36 cellular contexts compared by ENCODE assay signal in the genomic region with DNA sequence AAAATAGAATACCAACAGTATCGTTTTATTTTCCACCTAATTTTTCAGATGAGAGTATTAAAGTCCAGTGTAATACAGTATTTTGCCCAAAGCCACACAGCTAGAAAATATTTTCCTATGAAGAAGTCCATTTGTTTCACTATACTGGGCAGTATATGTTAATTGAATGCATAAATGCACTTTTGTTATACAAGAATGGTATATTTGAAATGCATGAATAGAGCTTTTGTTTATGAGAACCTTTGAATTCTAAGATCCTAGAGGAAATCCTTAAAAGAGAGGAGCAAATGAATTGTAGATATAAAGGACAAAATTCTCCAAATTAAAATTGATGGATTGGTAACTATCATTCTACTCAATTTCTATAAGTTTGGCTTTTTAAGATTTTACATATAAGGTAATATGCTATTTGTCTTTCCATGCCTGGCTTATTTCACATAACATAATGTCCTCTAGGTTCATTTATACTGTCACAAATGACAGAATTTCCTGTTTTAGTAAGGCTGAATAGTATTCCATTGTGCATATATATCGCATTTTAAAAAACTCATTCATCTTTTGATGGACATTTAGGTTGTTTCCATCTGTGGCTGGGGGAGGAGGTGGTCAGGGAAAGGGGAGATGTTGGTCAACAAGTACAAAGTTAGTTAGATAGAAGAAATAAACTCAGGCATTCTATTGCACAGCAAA.
"Had no signal": no experiment of that assay in that cellular context is flagged by ENCODE, and none has a peak within 500 bp of the region (broad histone marks: within the 10 kb centered on the region; RNA-seq: fewer than 3 reads in every experiment).

No MANE protein-coding gene starts in this region.

- H3K27me3 ChIP-seq: adrenal gland, ascending aorta, breast epithelium, cardiac muscle cell, colonic mucosa, dorsolateral prefrontal cortex, gastrocnemius medialis, heart left ventricle had no signal

- ATAC-seq: activated CD4-positive, alpha-beta T cell treated with anti-CD3 and anti-CD28 coated beads for 36 hours; activated CD8-positive, alpha-beta memory T cell treated with anti-CD3 and anti-CD28 coated beads, Interleukin-2, amount 10 ng/mL, durations not matched to agents 7 days and 5 days; activated CD8-positive, alpha-beta T cell treated with anti-CD3 and anti-CD28 coated beads, Interleukin-2, amount 10 ng/mL, durations not matched to agents 7 days and 5 days; activated naive CD8-positive, alpha-beta T cell treated with anti-CD3 and anti-CD28 coated beads, Interleukin-2, amount 50 U/mL, for 24 hours; esophagus mucosa; gastrocnemius medialis; heart left ventricle had no signal

- H3K4me3 ChIP-seq: adrenal gland, ascending aorta, breast epithelium, cardiac muscle cell, colonic mucosa, dorsolateral prefrontal cortex, gastrocnemius medialis, heart left ventricle had no signal

- H3K9me3 ChIP-seq: adrenal gland, ascending aorta, breast epithelium, colonic mucosa, gastrocnemius medialis, heart left ventricle had no signal

- H3K27me3 Mint-ChIP-seq: activated CD4-positive, alpha-beta T cell treated with anti-CD3 and anti-CD28 coated beads, Interleukin-2, amount 10 ng/mL, durations not matched to agents 24 days and 14 days; activated CD8-positive, alpha-beta memory T cell treated with anti-CD3 and anti-CD28 coated beads, Interleukin-2, amount 10 ng/mL, durations not matched to agents 7 days and 5 days; activated naive CD8-positive, alpha-beta T cell treated with anti-CD3 and anti-CD28 coated beads for 36 hours; dendritic cell treated with granulocyte-macrophage colony-stimulating factor and Interleukin-4, amounts not matched to agents 40 ng/mL and 50 ng/mL, for 4 days had no signal

- DNase-seq: activated CD4-positive, alpha-beta memory T cell treated with anti-CD3 and anti-CD28 coated beads for 36 hours; activated CD4-positive, alpha-beta T cell treated with anti-CD3 and anti-CD28 coated beads for 36 hours; activated CD4-positive, alpha-beta T cell treated with anti-CD3 and anti-CD28 coated beads, Interleukin-2, amount 10 ng/mL, durations not matched to agents 24 days and 14 days; activated CD4-positive, CD25-positive, alpha-beta regulatory T cell; activated CD4-positive, CD25-positive, alpha-beta regulatory T cell treated with anti-CD3 and anti-CD28 coated beads, Interleukin-2, amount 50 U/mL, for 72 hours; activated CD8-positive, alpha-beta memory T cell treated with anti-CD3 and anti-CD28 coated beads, Interleukin-2, amount 10 ng/mL, durations not matched to agents 7 days and 5 days; activated CD8-positive, alpha-beta memory T cell treated with anti-CD3 and anti-CD28 coated beads, Interleukin-2, amount 50 U/mL, for 4 hours; activated CD8-positive, alpha-beta T cell treated with anti-CD3 and anti-CD28 coated beads, Interleukin-2, amount 10 ng/mL, durations not matched to agents 7 days and 5 days; activated effector memory CD4-positive, alpha-beta T cell treated with anti-CD3 and anti-CD28 coated beads, Interleukin-2, amount 50 U/mL, for 16 hours; activated naive CD4-positive, alpha-beta T cell treated with anti-CD3 and anti-CD28 coated beads for 36 hours; activated naive CD8-positive, alpha-beta T cell treated with anti-CD3 and anti-CD28 coated beads for 36 hours; activated naive CD8-positive, alpha-beta T cell treated with anti-CD3 and anti-CD28 coated beads, Interleukin-2, amount 50 U/mL, for 24 hours; activated T-cell treated with anti-CD3 and anti-CD28 coated beads, Interleukin-2, amount 50 U/mL, for 1 hour; activated T-cell treated with anti-CD3 and anti-CD28 coated beads, Interleukin-2, amount 50 U/mL, for 48 hours; adrenal gland; amygdala; central memory CD4-positive, alpha-beta T cell; cerebellar nuclear complex; colonic mucosa; dorsolateral prefrontal cortex; effector memory CD4-positive, alpha-beta T cell; endodermal cell; foreskin fibroblast; gastrocnemius medialis; glutamatergic neuron; heart left ventricle; T-helper 2 cell had no signal

- H3K27ac ChIP-seq: adrenal gland, ascending aorta, breast epithelium, cardiac muscle cell, colonic mucosa, dorsolateral prefrontal cortex, gastrocnemius medialis had no signal

- H3K9me3 Mint-ChIP-seq: activated CD4-positive, alpha-beta memory T cell treated with anti-CD3 and anti-CD28 coated beads for 36 hours; activated CD4-positive, alpha-beta T cell treated with anti-CD3 and anti-CD28 coated beads, Interleukin-2, amount 10 ng/mL, durations not matched to agents 24 days and 14 days; activated naive CD4-positive, alpha-beta T cell treated with anti-CD3 and anti-CD28 coated beads, Interleukin-2, amount 50 U/mL, for 24 hours; activated T-helper 1 cell treated with anti-CD3 and anti-CD28 coated beads, Interleukin-12 subunit alpha, Interleukin-12 subunit beta, Interleukin-2, Interleukin-4 antibody, amounts not matched to agents 30 ng/mL and 10 ng/mL and 1 ng/mL, durations not matched to agents 14 hours and 24 hours and 36 hours; activated T-helper 2 cell treated with anti-CD3 and anti-CD28 coated beads, Interferon-gamma antibody, Interleukin-2, Interleukin-4, amounts not matched to agents 10 μg/mL and 5 μg/mL and 100 μg/mL, durations not matched to agents 14 hours and 24 hours and 36 hours; dendritic cell treated with granulocyte-macrophage colony-stimulating factor and Interleukin-4, amounts not matched to agents 40 ng/mL and 50 ng/mL, for 4 days had no signal

- H3K27ac Mint-ChIP-seq: activated CD4-positive, alpha-beta memory T cell treated with anti-CD3 and anti-CD28 coated beads for 36 hours; activated CD4-positive, alpha-beta T cell treated with anti-CD3 and anti-CD28 coated beads for 36 hours; activated CD4-positive, alpha-beta T cell treated with anti-CD3 and anti-CD28 coated beads, Interleukin-2, amount 10 ng/mL, durations not matched to agents 24 days and 14 days; activated CD8-positive, alpha-beta memory T cell treated with anti-CD3 and anti-CD28 coated beads, Interleukin-2, amount 10 ng/mL, durations not matched to agents 7 days and 5 days; activated CD8-positive, alpha-beta T cell treated with anti-CD3 and anti-CD28 coated beads, Interleukin-2, amount 10 ng/mL, durations not matched to agents 7 days and 5 days; activated naive CD4-positive, alpha-beta T cell treated with anti-CD3 and anti-CD28 coated beads for 36 hours; activated naive CD4-positive, alpha-beta T cell treated with anti-CD3 and anti-CD28 coated beads, Interleukin-2, amount 50 U/mL, for 24 hours; activated naive CD8-positive, alpha-beta T cell treated with anti-CD3 and anti-CD28 coated beads for 36 hours; activated naive CD8-positive, alpha-beta T cell treated with anti-CD3 and anti-CD28 coated beads, Interleukin-2, amount 50 U/mL, for 24 hours; activated T-helper 1 cell treated with anti-CD3 and anti-CD28 coated beads, Interleukin-12 subunit alpha, Interleukin-12 subunit beta, Interleukin-2, Interleukin-4 antibody, amounts not matched to agents 30 ng/mL and 10 ng/mL and 1 ng/mL, durations not matched to agents 14 hours and 24 hours and 36 hours; activated T-helper 2 cell treated with anti-CD3 and anti-CD28 coated beads, Interferon-gamma antibody, Interleukin-2, Interleukin-4, amounts not matched to agents 10 μg/mL and 5 μg/mL and 100 μg/mL, durations not matched to agents 14 hours and 24 hours and 36 hours; dendritic cell treated with granulocyte-macrophage colony-stimulating factor and Interleukin-4, amounts not matched to agents 40 ng/mL and 50 ng/mL, for 4 days; endodermal cell had no signal

- H3K4me1 ChIP-seq: adrenal gland, breast epithelium, colonic mucosa, gastrocnemius medialis had no signal

- H3K4me3 Mint-ChIP-seq: activated CD4-positive, alpha-beta memory T cell treated with anti-CD3 and anti-CD28 coated beads for 36 hours; activated CD4-positive, alpha-beta T cell treated with anti-CD3 and anti-CD28 coated beads for 36 hours; activated CD4-positive, alpha-beta T cell treated with anti-CD3 and anti-CD28 coated beads, Interleukin-2, amount 10 ng/mL, durations not matched to agents 24 days and 14 days; activated CD8-positive, alpha-beta memory T cell treated with anti-CD3 and anti-CD28 coated beads, Interleukin-2, amount 10 ng/mL, durations not matched to agents 7 days and 5 days; activated CD8-positive, alpha-beta T cell treated with anti-CD3 and anti-CD28 coated beads, Interleukin-2, amount 10 ng/mL, durations not matched to agents 7 days and 5 days; activated naive CD4-positive, alpha-beta T cell treated with anti-CD3 and anti-CD28 coated beads for 36 hours; activated naive CD4-positive, alpha-beta T cell treated with anti-CD3 and anti-CD28 coated beads, Interleukin-2, amount 50 U/mL, for 24 hours; activated naive CD8-positive, alpha-beta T cell treated with anti-CD3 and anti-CD28 coated beads for 36 hours; activated naive CD8-positive, alpha-beta T cell treated with anti-CD3 and anti-CD28 coated beads, Interleukin-2, amount 50 U/mL, for 24 hours; activated T-helper 1 cell treated with anti-CD3 and anti-CD28 coated beads, Interleukin-12 subunit alpha, Interleukin-12 subunit beta, Interleukin-2, Interleukin-4 antibody, amounts not matched to agents 30 ng/mL and 10 ng/mL and 1 ng/mL, durations not matched to agents 14 hours and 24 hours and 36 hours; brain; dendritic cell treated with granulocyte-macrophage colony-stimulating factor and Interleukin-4, amounts not matched to agents 40 ng/mL and 50 ng/mL, for 4 days; endodermal cell had no signal

- H3K36me3 Mint-ChIP-seq: activated CD4-positive, alpha-beta memory T cell treated with anti-CD3 and anti-CD28 coated beads for 36 hours; activated CD8-positive, alpha-beta memory T cell treated with anti-CD3 and anti-CD28 coated beads, Interleukin-2, amount 10 ng/mL, durations not matched to agents 7 days and 5 days; activated naive CD4-positive, alpha-beta T cell treated with anti-CD3 and anti-CD28 coated beads, Interleukin-2, amount 50 U/mL, for 24 hours; activated naive CD8-positive, alpha-beta T cell treated with anti-CD3 and anti-CD28 coated beads for 36 hours; brain had no signal

- H3K4me1 Mint-ChIP-seq: activated CD4-positive, alpha-beta T cell treated with anti-CD3 and anti-CD28 coated beads for 36 hours; activated CD4-positive, alpha-beta T cell treated with anti-CD3 and anti-CD28 coated beads, Interleukin-2, amount 10 ng/mL, durations not matched to agents 24 days and 14 days; activated CD8-positive, alpha-beta memory T cell treated with anti-CD3 and anti-CD28 coated beads, Interleukin-2, amount 10 ng/mL, durations not matched to agents 7 days and 5 days; activated naive CD4-positive, alpha-beta T cell treated with anti-CD3 and anti-CD28 coated beads, Interleukin-2, amount 50 U/mL, for 24 hours; activated naive CD8-positive, alpha-beta T cell treated with anti-CD3 and anti-CD28 coated beads for 36 hours; activated naive CD8-positive, alpha-beta T cell treated with anti-CD3 and anti-CD28 coated beads, Interleukin-2, amount 50 U/mL, for 24 hours; endodermal cell had no signal

- H3K36me3 ChIP-seq: adrenal gland, ascending aorta, breast epithelium, cardiac muscle cell, colonic mucosa, gastrocnemius medialis, heart left ventricle had no signal
